Comparison of ENCODE assay signal across 8 cellular contexts in the genomic region with DNA sequence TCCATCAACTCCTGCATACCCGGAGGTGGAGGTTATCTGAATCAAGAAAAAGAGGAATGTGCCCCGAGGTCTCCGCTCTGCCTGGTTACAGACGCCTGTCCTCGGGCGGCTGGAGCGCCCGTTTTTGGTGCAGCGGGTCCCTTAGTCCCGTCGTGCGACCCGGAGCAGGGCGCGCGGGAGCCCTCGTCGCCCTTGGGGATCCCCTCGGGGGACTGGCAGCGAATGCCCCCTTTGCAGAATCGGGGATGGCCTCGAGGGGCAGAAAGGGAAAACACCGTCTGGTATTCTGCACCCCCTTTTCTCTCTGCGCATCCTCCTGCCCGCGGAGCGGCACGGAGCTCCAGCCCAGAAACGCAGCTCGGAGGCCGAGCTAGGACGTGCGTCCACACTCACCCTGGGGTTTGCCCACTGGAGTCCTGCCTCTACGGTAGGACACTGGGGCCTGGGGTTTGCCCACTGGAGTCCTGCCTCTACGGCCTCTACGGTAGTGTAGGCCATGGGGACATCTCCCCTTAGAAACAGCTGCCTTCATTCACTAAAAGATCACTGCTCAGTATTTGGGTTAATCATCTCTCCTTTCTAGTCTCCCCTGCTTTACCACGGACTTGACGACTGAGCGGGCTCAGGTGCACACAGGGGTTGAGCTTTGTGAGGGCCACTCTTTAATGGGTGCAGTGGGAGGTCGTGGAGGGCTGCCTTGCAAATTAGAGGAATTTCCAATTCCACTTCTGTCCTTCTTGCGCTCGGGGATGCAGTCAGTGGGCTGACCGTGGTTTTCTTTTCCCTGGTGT. TPM values are rescaled to one million over a fixed set of nuclear protein-coding genes. Genes with fewer than 3 reads are reported as not detected.
DNase-seq lines count a peak whose midpoint lies in the region; ATAC-seq and TF ChIP-seq lines count a peak whose summit lies in the region.

No MANE protein-coding gene starts in this region.

- no peaks in the 10 kb centered on the region for H3K9me3 Mint-ChIP-seq in Caco-2 (ENCODE audit: unreplicated experiment)

- H2AFZ ChIP-seq in parathyroid adenoma: peak overlapping the region; percentile 54

- no peak for DNase-seq in Caco-2
- no peak for DNase-seq in SK-N-MC (ENCODE audit: low read depth, low spot score)
- no peak for DNase-seq in NCI-H82 treated with DMSO at 0.1 percent for 48 hours (lab: John Stamatoyannopoulos, UW; ENCODE audit: unreplicated experiment)
- no peak for DNase-seq in NCI-H1105 treated with DMSO at 0.1 percent for 48 hours (lab: John Stamatoyannopoulos, UW)

- H3K27me3 ChIP-seq in Caco-2 (replicated peaks; ENCODE audit: control insufficient read depth, insufficient read depth, low read length) (no peaks in the 10 kb centered on the region), gastroesophageal sphincter (no peaks in the 10 kb centered on the region), parathyroid adenoma (ENCODE audit: control insufficient read depth, insufficient read depth, low read length) (no peaks in the 10 kb centered on the region)

- peaks cover 6% of the 10 kb centered on the region for H3K4me1 Mint-ChIP-seq in Caco-2 (ENCODE audit: low read depth, unreplicated experiment)

- H3K36me3 ChIP-seq in Caco-2 (ENCODE audit: control insufficient read depth, insufficient read depth, low read length) (no peaks in the 10 kb centered on the region), SK-N-MC (ENCODE audit: insufficient read depth, low read length) (no peaks in the 10 kb centered on the region), gastroesophageal sphincter (no peaks in the 10 kb centered on the region), parathyroid adenoma (ENCODE audit: control insufficient read depth, insufficient read depth, low read length) (no peaks in the 10 kb centered on the region)

- WGBS in gastroesophageal sphincter (ENCODE audit: low coverage in 1 of 2), 2 donors: 4% methylated on average over 3 of the region's 43 CpGs; no CpG with 5 or more reads in 1 of the 2 donors

- no peak for TF ChIP-seq CTCF in Caco-2 (IDR thresholded peaks at IDR 0.05; ENCODE audit: insufficient read depth in 1 of 2, low read depth in 1 of 2, low read length in 1 of 2, severe bottlenecking in 1 of 2, unreplicated experiment in 1 of 2)
- TF ChIP-seq CTCF in gastroesophageal sphincter (IDR thresholded peaks at IDR 0.05): no peak
- no peak for TF ChIP-seq CTCF in parathyroid adenoma (IDR thresholded peaks at IDR 0.05)

- H3K27ac ChIP-seq in SK-N-MC (no peak overlapping the region), gastroesophageal sphincter (peak overlapping the region in 3 of 4 donors; percentile 87 to 97 (median 88)), parathyroid adenoma (peak overlapping the region; percentile 94)

- peaks cover 58% of the 10 kb centered on the region for H3K79me2 ChIP-seq in parathyroid adenoma

- no TSS peak for BruUV-seq in Caco-2 (replicated peaks; lab: Mats Ljungman, UMichigan)

- H3K4me1 ChIP-seq in Caco-2: peaks cover 8% of the 10 kb centered on the region
- H3K4me1 ChIP-seq in gastroesophageal sphincter: peaks cover 0 to 46% (median 0%) of the 10 kb centered on the region in 3 donors
- H3K4me1 ChIP-seq in parathyroid adenoma: peaks cover 23% of the 10 kb centered on the region

- no peak for TF ChIP-seq EP300 in gastroesophageal sphincter (IDR thresholded peaks at IDR 0.05)

- peaks cover 19% of the 10 kb centered on the region for H3K36me3 Mint-ChIP-seq in Caco-2 (ENCODE audit: insufficient read depth, unreplicated experiment)

- POLR2A ChIA-PET in Caco-2 (lab: Charles Lee): no interaction called here

- H3K4me2 ChIP-seq in parathyroid adenoma (ENCODE audit: low read length): peak overlapping the region; percentile 86

- no peak overlapping the region for H3K9ac ChIP-seq in SK-N-MC (ENCODE audit: insufficient read length)
- peak overlapping the region; percentile 57 for H3K9ac ChIP-seq in parathyroid adenoma

- H3K27ac Mint-ChIP-seq in Caco-2 (ENCODE audit: unreplicated experiment): peak overlapping the region; percentile 61

- no peaks in the 10 kb centered on the region for H3K9me3 ChIP-seq in Caco-2
- no peaks in the 10 kb centered on the region for H3K9me3 ChIP-seq in SK-N-MC (ENCODE audit: low read depth, low read length)
- no peaks in the 10 kb centered on the region for H3K9me3 ChIP-seq in gastroesophageal sphincter
- H3K9me3 ChIP-seq in parathyroid adenoma (ENCODE audit: control insufficient read depth, low read length): no peaks in the 10 kb centered on the region

- intact Hi-C loops in Caco-2 (cut with micrococcal nuclease; ENCODE audit: unreplicated experiment): loop anchor here (5.0 kb wide), 2 partner anchors 163 to 213 kb away; no protein-coding TSS in a partner anchor

- H3K4me3 ChIP-seq in Caco-2 (ENCODE audit: low read depth, low read length) (peak overlapping the region; percentile 87), SK-N-MC (peak overlapping the region; percentile 84; the same call in 1 of the 2 replicates), gastroesophageal sphincter (peak overlapping the region; percentile 71 to 92), parathyroid adenoma (ENCODE audit: low read depth, low read length) (peak overlapping the region; percentile 87)

- ATAC-seq in gastroesophageal sphincter (no peak), GM18858 (IDR thresholded peaks at IDR 0.05; ENCODE audit: unreplicated experiment) (no peak)
- no peak for ATAC-seq in activated CD4-positive, CD25-positive, alpha-beta regulatory T cell treated with anti-CD3 and anti-CD28 coated beads, Interleukin-2, amount 50 U/mL, for 24 hours

- CTCF ChIA-PET in Caco-2 (lab: Charles Lee): no interaction called here

- no peaks in the 10 kb centered on the region for H3K27me3 Mint-ChIP-seq in Caco-2 (ENCODE audit: insufficient read depth, unreplicated experiment)

- no peak for TF ChIP-seq POLR2A in gastroesophageal sphincter (IDR thresholded peaks at IDR 0.05)

- H3K4me3 Mint-ChIP-seq in Caco-2 (ENCODE audit: unreplicated experiment): peak overlapping the region; percentile 86

RNA-seq across cellular contexts. Expression of a gene that starts 2.4 kb away (rescaled TPM):
- total RNA-seq in Caco-2 (2022) (46.4 and 46.5 TPM in 2 replicates), gastroesophageal sphincter (10 to 100 TPM; 48.7 to 81.9 (median 52.8) TPM)
